36 cellular contexts compared by ENCODE assay signal in the genomic region with DNA sequence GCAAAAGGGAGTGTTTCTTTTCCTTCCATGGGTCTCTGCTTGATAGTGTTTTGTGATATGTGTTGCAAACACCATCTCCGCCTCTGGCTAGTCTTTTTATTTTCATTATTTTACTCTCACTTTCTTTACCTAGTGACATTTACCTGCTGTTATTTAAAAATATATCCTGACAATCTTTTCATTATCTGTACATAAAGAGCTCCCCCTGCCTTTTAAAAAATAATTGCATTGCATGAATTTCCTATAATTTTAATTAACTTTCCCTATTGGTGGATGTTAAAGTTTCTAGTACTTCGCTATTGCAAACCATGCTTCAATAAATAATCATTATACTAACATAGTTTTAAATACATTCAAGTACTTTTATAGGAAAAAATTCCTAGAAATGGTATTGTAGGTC. TPM values are rescaled to one million over a fixed set of nuclear protein-coding genes. Genes with fewer than 3 reads are reported as not detected.
A peak's percentile ranks its signal among the peaks of the same experiment; 100 is the strongest.
DNase-seq lines count a peak whose midpoint lies in the region; ATAC-seq, FAIRE-seq and TF ChIP-seq lines count a peak whose summit lies in the region.
"Had no signal": no experiment of that assay in that cellular context is flagged by ENCODE, and none has a peak within 500 bp of the region (broad histone marks: within the 10 kb centered on the region; RNA-seq: fewer than 3 reads in every experiment).

No MANE protein-coding gene starts in this region.

- H3K27ac ChIP-seq in A549 (no peak overlapping the region), RWPE1 (no peak overlapping the region), esophagus squamous epithelium (no peak overlapping the region), SJCRH30 (no peak overlapping the region)
- H3K27ac ChIP-seq: psoas muscle, testis, uterus had no signal

- no peak for TF ChIP-seq EP300 in A549 (IDR thresholded peaks at IDR 0.05)

- peaks cover 7% of the 10 kb centered on the region; the same call in 1 of the 2 replicates for H3K4me1 Mint-ChIP-seq in HFFc6 (ENCODE audit: low read depth)
- H3K4me1 Mint-ChIP-seq: activated naive CD4-positive, alpha-beta T cell treated with anti-CD3 and anti-CD28 coated beads, Interleukin-2, amount 50 U/mL, for 24 hours; activated T-helper 17 cell treated with anti-CD3 and anti-CD28 coated beads, Interleukin-2, amount 50 U/mL, for 72 hours; central memory CD8-positive, alpha-beta T cell; mesothelial cell of epicardium had no signal

- POLR2A ChIA-PET in A549 (lab: Yijun Ruan, JAX) = no interaction called here
- POLR2A ChIA-PET in RWPE1 (lab: Yijun Ruan, JAX; ENCODE audit: low non-redundant PET) = no interaction called here

- FAIRE-seq in A549 (lab: Jason Lieb, UNC) = no peak
- FAIRE-seq: A204.1, endometrium, K562, keratinocyte had no signal

- no peaks in the 10 kb centered on the region; the same call in 1 of the 2 replicates for H3K9me3 Mint-ChIP-seq in HFFc6
- H3K9me3 Mint-ChIP-seq: activated naive CD4-positive, alpha-beta T cell treated with anti-CD3 and anti-CD28 coated beads, Interleukin-2, amount 50 U/mL, for 24 hours; activated T-helper 17 cell treated with anti-CD3 and anti-CD28 coated beads, Interleukin-2, amount 50 U/mL, for 72 hours; central memory CD8-positive, alpha-beta T cell had no signal

- DNase-seq in A549 (ENCODE audit: low read depth in 1 of 2, low spot score in 1 of 2) (no peak), HFFc6 (no peak), RWPE1 (ENCODE audit: low spot score) (no peak), fibroblast of pulmonary artery (ENCODE audit: low read depth) (no peak), esophagus squamous epithelium (lab: John Stamatoyannopoulos, UW) (no peak), DMS53 treated with DMSO at 0.1 percent for 48 hours (lab: John Stamatoyannopoulos, UW; ENCODE audit: unreplicated experiment) (no peak), SJCRH30 (no peak)
- DNase-seq: activated CD4-positive, alpha-beta T cell treated with anti-CD3 and anti-CD28 coated beads, Interleukin-2, amount 50 U/mL, for 4 hours; activated CD8-positive, alpha-beta memory T cell treated with anti-CD3 and anti-CD28 coated beads, Interleukin-2, amount 50 U/mL, for 48 hours; aorta; C1 segment of cervical spinal cord; Caco-2; H9; head of caudate nucleus; naive thymus-derived CD4-positive, alpha-beta T cell; NCI-H1436; NCI-H2081 treated with DMSO at 0.1 percent for 48 hours; NCI-H345; NCI-H774; nucleus accumbens; psoas muscle; SIG-M5; stimulated activated naive CD4-positive, alpha-beta T cell treated with Interleukin-2 at 50 U/mL for 16 hours; T-helper 1 cell; testis; uterus had no signal

- H3K27me3 ChIP-seq in esophagus squamous epithelium (peaks cover 0 to 6% (median 0%) of the 10 kb centered on the region in 4 donors), SJCRH30 (no peaks in the 10 kb centered on the region)
- H3K27me3 ChIP-seq: testis, uterus had no signal

- TF ChIP-seq RAD21 in A549 (conservative IDR thresholded peaks at IDR 0.05 in 1 of 2, IDR thresholded peaks at IDR 0.05 in 1 of 2) = peak; percentile 23 to 34; a peak in 2 of 5 replicates

- ATAC-seq in A549 (no peak), HG03378 (IDR thresholded peaks at IDR 0.05; ENCODE audit: unreplicated experiment) (no peak)
- ATAC-seq: activated T-helper 17 cell treated with anti-CD3 and anti-CD28 coated beads, Interleukin-2, amount 50 U/mL, for 72 hours; K562; naive thymus-derived CD4-positive, alpha-beta T cell; psoas muscle had no signal

- H3K4me1 ChIP-seq in A549 (peaks cover 13% of the 10 kb centered on the region), esophagus squamous epithelium (no peaks in the 10 kb centered on the region), SJCRH30 (no peaks in the 10 kb centered on the region)
- H3K4me1 ChIP-seq: Caco-2, psoas muscle, testis, uterus had no signal

- H3K27me3 Mint-ChIP-seq in HFFc6 (ENCODE audit: insufficient read depth) = no peaks in the 10 kb centered on the region; the same call in 1 of the 2 replicates
- H3K27me3 Mint-ChIP-seq: activated naive CD4-positive, alpha-beta T cell treated with anti-CD3 and anti-CD28 coated beads, Interleukin-2, amount 50 U/mL, for 24 hours; activated T-helper 17 cell treated with anti-CD3 and anti-CD28 coated beads, Interleukin-2, amount 50 U/mL, for 72 hours; central memory CD8-positive, alpha-beta T cell had no signal

- 81% methylated on average over 2 of the region's 2 CpGs for WGBS in A549 (ENCODE audit: missing lambda C conversion rate)
- WGBS in esophagus squamous epithelium, 2 donors = 87 to 99% methylated on average over 2 of the region's 2 CpGs

- H3K36me3 ChIP-seq in esophagus squamous epithelium (no peaks in the 10 kb centered on the region), SJCRH30 (no peaks in the 10 kb centered on the region)
- H3K36me3 ChIP-seq: uterus had no signal

- no peak overlapping the region for H3K27ac Mint-ChIP-seq in HFFc6
- H3K27ac Mint-ChIP-seq: activated naive CD4-positive, alpha-beta T cell treated with anti-CD3 and anti-CD28 coated beads, Interleukin-2, amount 50 U/mL, for 24 hours; activated T-helper 17 cell treated with anti-CD3 and anti-CD28 coated beads, Interleukin-2, amount 50 U/mL, for 72 hours; H9; mesothelial cell of epicardium; naive thymus-derived CD4-positive, alpha-beta T cell had no signal

- CTCF ChIA-PET in A549 (lab: Yijun Ruan, JAX) = interaction anchor here (0.9 to 2.5 kb wide), 9 partner anchors 9 to 72 kb away, joined by 3 to 16 read pairs (median 3); no protein-coding TSS in a partner anchor
- CTCF ChIA-PET in RWPE1 (lab: Yijun Ruan, JAX) = interaction anchor here (0.5 to 1.9 kb wide), 4 partner anchors 30 to 455 kb away, joined by 3 to 9 read pairs (median 3); no protein-coding TSS in a partner anchor

- no peaks in the 10 kb centered on the region for H3K36me3 Mint-ChIP-seq in HFFc6 (ENCODE audit: low read depth)
- H3K36me3 Mint-ChIP-seq: activated naive CD4-positive, alpha-beta T cell treated with anti-CD3 and anti-CD28 coated beads, Interleukin-2, amount 50 U/mL, for 24 hours had no signal

- peaks cover 21% of the 10 kb centered on the region for H3K9me3 ChIP-seq in A549
- peaks cover 0 to 15% (median 11%) of the 10 kb centered on the region in 3 donors for H3K9me3 ChIP-seq in esophagus squamous epithelium
- H3K9me3 ChIP-seq in SJCRH30 (replicated peaks) = no peaks in the 10 kb centered on the region
- H3K9me3 ChIP-seq: testis, uterus had no signal

- TF ChIP-seq POLR2A in A549 (IDR thresholded peaks at IDR 0.05; ENCODE audit: low read length) (no peak), esophagus squamous epithelium (IDR thresholded peaks at IDR 0.05) (no peak)

- no peak overlapping the region for H3K4me3 Mint-ChIP-seq in HFFc6
- H3K4me3 Mint-ChIP-seq: activated naive CD4-positive, alpha-beta T cell treated with anti-CD3 and anti-CD28 coated beads, Interleukin-2, amount 50 U/mL, for 24 hours; activated T-helper 17 cell treated with anti-CD3 and anti-CD28 coated beads, Interleukin-2, amount 50 U/mL, for 72 hours; central memory CD8-positive, alpha-beta T cell; H9; mesothelial cell of epicardium; naive thymus-derived CD4-positive, alpha-beta T cell had no signal

- TF ChIP-seq CTCF in A549 (IDR thresholded peaks at IDR 0.05) = peak; percentile 32; the same call in 2 of the 3 replicates
- TF ChIP-seq CTCF in HFFc6 (IDR thresholded peaks at IDR 0.05) = peak; percentile 70
- peak; percentile 32; the same call in 1 of the 2 replicates for TF ChIP-seq CTCF in RWPE1 (conservative IDR thresholded peaks at IDR 0.05; ENCODE audit: low read depth)
- peak; percentile 36 for TF ChIP-seq CTCF in fibroblast of pulmonary artery (IDR thresholded peaks at IDR 0.05; ENCODE audit: low read length, missing control alignments)
- TF ChIP-seq CTCF in esophagus squamous epithelium (IDR thresholded peaks at IDR 0.05) = no peak

- intact Hi-C loops in esophagus squamous epithelium (cut with DNase I) = no loop called here

- H3K4me2 ChIP-seq in A549 = no peak overlapping the region

- H3K4me3 ChIP-seq in A549 (no peak overlapping the region), fibroblast of pulmonary artery (replicated peaks; ENCODE audit: low read depth, low read length) (no peak overlapping the region), esophagus squamous epithelium (no peak overlapping the region), SJCRH30 (no peak overlapping the region)
- H3K4me3 ChIP-seq: K562, psoas muscle, testis, uterus had no signal

TF ChIP-seq in A549, 52 proteins besides CTCF, POLR2A, EP300 and RAD21:
- TF ChIP-seq CBX8 (IDR thresholded peaks at IDR 0.05) (no peak), SMC3 (IDR thresholded peaks at IDR 0.05) (0 out of 3 replicates have a peak, but pooled peaks have one; percentile 17)

RNA-seq across cellular contexts. Expression of a gene that starts 48.8 kb away (rescaled TPM):
- 134 and 153 TPM in 2 replicates for polyA plus RNA-seq in A549 (2011; rRNA removed)
- polyA plus RNA-seq in A549 (2012; cell fraction: cytosol; rRNA removed) = 37.2 and 41.9 TPM in 2 replicates
- polyA plus RNA-seq in A549 (2012; cell fraction: nucleus; rRNA removed) = 35.0 and 53.3 TPM in 2 replicates
- 61.4 to 69.2 TPM (median 62.7 TPM) in 3 replicates for polyA plus RNA-seq in A549 (2017; fragmentation: RNase III; extraction: RNeasy Plus Mini Kit Qiagen cat#74134 plus additional on column Dnase treatment)
- 78.7 and 82.6 TPM in 2 replicates for polyA minus RNA-seq in A549 (2011; rRNA and poly(A)+ RNA removed)
- not detected for total RNA-seq in HFFc6 (2021; fragmentation: NEBNext Ultra II Directional; extraction: Animal tissue kit (Norgen Biotek cat#: 25700))
- 10 to 100 TPM in 3 of 4 donors, 1 to 10 TPM in 1; 8.8 to 30.2 (median 18.1) TPM for total RNA-seq in esophagus squamous epithelium
- 0.08 TPM in 1 of 2 replicates, not detected in the other for total RNA-seq in SJCRH30 (2014; rRNA removed; shearing (Covaris generic))
- total RNA-seq: activated T-helper 17 cell treated with anti-CD3 and anti-CD28 coated beads, Interleukin-2, amount 50 U/mL, for 72 hours; aorta; dermis microvascular lymphatic vessel endothelial cell; H9; mesothelial cell of epicardium; naive thymus-derived CD4-positive, alpha-beta T cell had no signal
- polyA plus RNA-seq: naive thymus-derived CD4-positive, alpha-beta T cell had no signal

Comparison
In these comparisons a context has a peak if more than half of its experiments do, and no peak if none do; other contexts are left out.
1. CTCF ChIP-seq: peak in A549 (single experiment), HFFc6 (single experiment), RWPE1 (single experiment) and fibroblast of pulmonary artery (single experiment); none in esophagus squamous epithelium (0 of 6).